Comparison of ENCODE assay signal across 8 cellular contexts in the genomic region with DNA sequence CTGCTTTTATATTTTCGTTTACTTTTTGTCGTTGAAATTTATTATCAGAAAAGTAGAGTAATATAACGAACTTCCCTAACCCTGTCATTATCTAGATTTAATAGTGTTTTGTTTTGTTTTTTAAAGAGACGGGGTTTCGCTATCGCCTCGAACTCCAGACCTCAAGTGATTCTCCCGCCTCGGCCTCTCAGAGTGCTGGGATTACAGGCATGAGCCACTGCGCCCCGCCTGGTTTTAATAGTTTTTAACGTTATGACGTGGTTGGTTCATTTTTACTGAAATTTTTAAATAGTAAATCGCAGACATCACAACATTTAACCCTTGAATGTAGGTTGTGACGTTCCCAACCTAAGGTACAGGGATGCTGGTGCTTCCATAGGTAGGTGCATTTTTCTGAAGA. TPM values are rescaled to one million over a fixed set of nuclear protein-coding genes. Genes with fewer than 3 reads are reported as not detected.
A peak's percentile ranks its signal among the peaks of the same experiment; 100 is the strongest.
DNase-seq lines count a peak whose midpoint lies in the region; ATAC-seq and TF ChIP-seq lines count a peak whose summit lies in the region.

No MANE protein-coding gene starts in this region.

- H3K27ac ChIP-seq in RWPE1: peak overlapping the region; percentile 95

- POLR2A ChIA-PET in RWPE1 (lab: Yijun Ruan, JAX; ENCODE audit: low non-redundant PET): no interaction called here

- no peak for DNase-seq in GM12865 (ENCODE audit: low read depth)
- no peak for DNase-seq in RWPE1 (ENCODE audit: low spot score)
- peak; percentile 60 for DNase-seq in dedifferentiated amniotic fluid mesenchymal stem cell (ENCODE audit: extremely low spot score)
- peak; percentile 18 for DNase-seq in myocyte (ENCODE audit: low read depth)
- no peak for DNase-seq in stimulated activated naive CD4-positive, alpha-beta T cell (lab: John Stamatoyannopoulos, UW)
- DNase-seq in UCSD-AML1 (lab: John Stamatoyannopoulos, UW; ENCODE audit: unreplicated experiment): no peak
- no peak for DNase-seq in germinal center (ENCODE audit: low spot score)

- H3K4me3 ChIP-seq in GM12865 (ENCODE audit: low read depth, low read length): peak overlapping the region; percentile 80

- TF ChIP-seq CTCF in GM12865 (IDR thresholded peaks at IDR 0.05; ENCODE audit: insufficient read depth, low read depth, low read length, missing control alignments) (no peak), RWPE1 (conservative IDR thresholded peaks at IDR 0.05; ENCODE audit: low read depth) (no peak)

- CTCF ChIA-PET in RWPE1 (lab: Yijun Ruan, JAX): interaction anchor here (0.6 kb wide), 1 partner anchor 620 kb away, joined by 6 read pairs; no protein-coding TSS in a partner anchor

- no peak for ATAC-seq in GM19035 (IDR thresholded peaks at IDR 0.05; ENCODE audit: unreplicated experiment)

RNA-seq across cellular contexts. Expression of a gene that starts 1.0 kb away (rescaled TPM):
- 153 and 189 TPM in 2 replicates for total RNA-seq in myocyte
- polyA plus RNA-seq in myocyte (2012): 141 TPM

RNA-seq across cellular contexts. Expression of a gene that starts 17.1 kb away (rescaled TPM):
- 0.08 TPM in 1 of 2 replicates, not detected in the other for total RNA-seq in myocyte
- polyA plus RNA-seq in myocyte (2012): 0.35 TPM

RNA-seq across cellular contexts. Expression of a gene that starts 32.5 kb away (rescaled TPM):
- 5.2 and 11.2 TPM in 2 replicates for total RNA-seq in myocyte
- 5.1 TPM for polyA plus RNA-seq in myocyte (2012)

RNA-seq across cellular contexts. Expression of a gene that starts 32.7 kb away (rescaled TPM):
- total RNA-seq in myocyte: 9.2 and 17.7 TPM in 2 replicates
- polyA plus RNA-seq in myocyte (2012): 84.0 TPM

Comparison
In these comparisons a context has a peak if more than half of its experiments do, and no peak if none do; other contexts are left out.
1. DNase-seq: peak in dedifferentiated amniotic fluid mesenchymal stem cell (single experiment) and myocyte (single experiment); none in GM12865 (single experiment), RWPE1 (single experiment), stimulated activated naive CD4-positive, alpha-beta T cell (0 of 6), UCSD-AML1 (single experiment) and germinal center (single experiment).